Comparison of ENCODE assay signal across 16 cellular contexts in genomic region chr7:46432666-46433065, GRCh38.
A peak's percentile ranks its signal among the peaks of the same experiment; 100 is the strongest.
DNase-seq lines count a peak whose midpoint lies in the region; TF ChIP-seq lines count a peak whose summit lies in the region.
"Had no signal": no experiment of that assay in that cellular context is flagged by ENCODE, and none has a peak within 500 bp of the region (broad histone marks: within the 10 kb centered on the region; RNA-seq: fewer than 3 reads in every experiment).

No MANE protein-coding gene starts in this region.

- no peak overlapping the region for H3K4me3 ChIP-seq in cardiac fibroblast (replicated peaks in 1 of 2; ENCODE audit: low read depth in 2 of 2, low read length in 2 of 2)
- H3K4me3 ChIP-seq: BLaER1, stomach, vagina had no signal

- H3K36me3 Mint-ChIP-seq in nephron progenitor cell (ENCODE audit: low read depth), result no peaks in the 10 kb centered on the region
- H3K36me3 Mint-ChIP-seq in T-helper 2 cell treated with Interferon-gamma antibody and Interleukin-4, amounts not matched to agents 5 μg/mL and 100 μg/mL, for 36 hours (ENCODE audit: low read depth), result no peaks in the 10 kb centered on the region

- H3K9me3 Mint-ChIP-seq in nephron progenitor cell, result peaks cover 65% of the 10 kb centered on the region
- H3K9me3 Mint-ChIP-seq in T-helper 2 cell treated with Interferon-gamma antibody and Interleukin-4, amounts not matched to agents 5 μg/mL and 100 μg/mL, for 36 hours, result peaks cover 21% of the 10 kb centered on the region

- no peak for TF ChIP-seq CTCF in cardiac fibroblast (IDR thresholded peaks at IDR 0.05; ENCODE audit: low read depth, low read length)
- no peak for TF ChIP-seq CTCF in nephron progenitor cell (IDR thresholded peaks at IDR 0.05)

- H3K4me3 Mint-ChIP-seq in nephron progenitor cell, result no peak overlapping the region
- H3K4me3 Mint-ChIP-seq in T-helper 2 cell treated with Interferon-gamma antibody and Interleukin-4, amounts not matched to agents 5 μg/mL and 100 μg/mL, for 36 hours, result no peak overlapping the region

- no peaks in the 10 kb centered on the region for H3K4me1 Mint-ChIP-seq in nephron progenitor cell
- H3K4me1 Mint-ChIP-seq in T-helper 2 cell treated with Interferon-gamma antibody and Interleukin-4, amounts not matched to agents 5 μg/mL and 100 μg/mL, for 36 hours (ENCODE audit: low read depth), result no peaks in the 10 kb centered on the region

- no peaks in the 10 kb centered on the region for H3K27me3 Mint-ChIP-seq in nephron progenitor cell (ENCODE audit: low read depth, poor library complexity)
- no peaks in the 10 kb centered on the region for H3K27me3 Mint-ChIP-seq in T-helper 2 cell treated with Interferon-gamma antibody and Interleukin-4, amounts not matched to agents 5 μg/mL and 100 μg/mL, for 36 hours (ENCODE audit: low read depth)

- DNase-seq in Caki2 (ENCODE audit: low read depth) (peak; percentile 58), LHCN-M2 (ENCODE audit: low read depth) (peak; percentile 19), cardiac fibroblast (ENCODE audit: low read depth in 2 of 2) (peak; percentile 81 to 83), nephron progenitor cell (no peak), NCI-H82 (lab: John Stamatoyannopoulos, UW) (no peak), NCI-H2196 treated with DMSO at 0.1 percent for 48 hours (lab: John Stamatoyannopoulos, UW; ENCODE audit: unreplicated experiment) (no peak)
- DNase-seq in T-helper 2 cell treated with Interferon-gamma antibody and Interleukin-4, amounts not matched to agents 5 μg/mL and 100 μg/mL, for 36 hours (ENCODE audit: low spot score), result no peak
- DNase-seq in stimulated activated CD4-positive, alpha-beta T cell treated with anti-CD3 and anti-CD28 coated beads, Interleukin-12 subunit alpha, Interleukin-12 subunit beta, amount 100 ng/mL, for 4 hours, result no peak
- DNase-seq: DMS53, KBM-7, NCI-H1436 treated with DMSO at 0.1 percent for 48 hours, NCI-H446 treated with DMSO at 0.1 percent for 48 hours, stomach, SW 1271 had no signal

- in situ Hi-C loops in Caki2 (cut with HindIII; ENCODE audit: low pct_unique_long_range_greater_than_20kb, low sequenced_read_pairs), result no loop called here

- peak overlapping the region; percentile 55 for H3K27ac Mint-ChIP-seq in nephron progenitor cell
- H3K27ac Mint-ChIP-seq in T-helper 2 cell treated with Interferon-gamma antibody and Interleukin-4, amounts not matched to agents 5 μg/mL and 100 μg/mL, for 36 hours, result no peak overlapping the region

Comparison
In these comparisons a context has a peak if more than half of its experiments do, and no peak if none do; other contexts are left out.
1. DNase-seq: peak in Caki2 (single experiment), LHCN-M2 (single experiment) and cardiac fibroblast (2 of 2); none in nephron progenitor cell (single experiment), T-helper 2 cell treated with Interferon-gamma antibody and Interleukin-4, amounts not matched to agents 5 μg/mL and 100 μg/mL, for 36 hours (single experiment), stimulated activated CD4-positive, alpha-beta T cell treated with anti-CD3 and anti-CD28 coated beads, Interleukin-12 subunit alpha, Interleukin-12 subunit beta, amount 100 ng/mL, for 4 hours (single experiment), NCI-H82 (single experiment) and NCI-H2196 treated with DMSO at 0.1 percent for 48 hours (single experiment).